Comparison of ENCODE assay signal across 8 cellular contexts in genomic region chr2:230865324-230865765, GRCh38. TPM values are rescaled to one million over a fixed set of nuclear protein-coding genes. Genes with fewer than 3 reads are reported as not detected.
DNase-seq lines count a peak whose midpoint lies in the region; ATAC-seq, FAIRE-seq and TF ChIP-seq lines count a peak whose summit lies in the region.

No MANE protein-coding gene starts in this region.

- H3K27ac ChIP-seq in RWPE2 (ENCODE audit: poor library complexity, severe bottlenecking), result no peak overlapping the region
- H3K27ac ChIP-seq in gastroesophageal sphincter, result peak overlapping the region in 3 of 4 donors; percentile 77 to 85 (median 80)

- DNase-seq in GM12892 (ENCODE audit: insufficient read length), result no peak
- DNase-seq in RWPE2 (ENCODE audit: low spot score), result no peak
- DNase-seq in skeletal muscle cell (ENCODE audit: low read depth), result no peak
- DNase-seq in ACHN, result no peak
- no peak for DNase-seq in SKM-1 treated with dmso at 0.1 percent for 144 hours (lab: John Stamatoyannopoulos, UW; ENCODE audit: unreplicated experiment)
- no peak for DNase-seq in activated effector memory CD4-positive, alpha-beta T cell treated with anti-CD3 and anti-CD28 coated beads, Interleukin-2, amount 50 U/mL, for 16 hours

- in situ Hi-C loops in ACHN (cut with HindIII; ENCODE audit: low pct_ligation_motif_present, low pct_unique_long_range_greater_than_20kb, low sequenced_read_pairs), result no loop called here

- peak; percentile 82 for FAIRE-seq in GM12892 (lab: Jason Lieb, UNC)

- H3K4me3 ChIP-seq in RWPE2 (ENCODE audit: severe bottlenecking) (peak overlapping the region; percentile 81), gastroesophageal sphincter (peak overlapping the region; percentile 54 to 89), skeletal muscle cell (ENCODE audit: low read depth, low read length) (peak overlapping the region; percentile 78)

- no peaks in the 10 kb centered on the region for H3K27me3 ChIP-seq in RWPE2 (ENCODE audit: insufficient read depth, poor library complexity, severe bottlenecking)
- H3K27me3 ChIP-seq in gastroesophageal sphincter, result no peaks in the 10 kb centered on the region

- H3K36me3 ChIP-seq in RWPE2 (ENCODE audit: low read depth), result no peaks in the 10 kb centered on the region
- no peaks in the 10 kb centered on the region for H3K36me3 ChIP-seq in gastroesophageal sphincter

- 0% methylated on average over 5 to 8 of the region's 23 CpGs for WGBS in gastroesophageal sphincter (ENCODE audit: low coverage in 1 of 2), 2 donors

- TF ChIP-seq POLR2A in GM12892 (IDR thresholded peaks at IDR 0.05; ENCODE audit: low read depth, low read length) (no peak), gastroesophageal sphincter (IDR thresholded peaks at IDR 0.05) (no peak)

- no peak for TF ChIP-seq EP300 in gastroesophageal sphincter (IDR thresholded peaks at IDR 0.05)

- ATAC-seq in RWPE2 (ENCODE audit: low read depth), result no peak
- ATAC-seq in gastroesophageal sphincter, result no peak
- no peak for ATAC-seq in HG03045 (IDR thresholded peaks at IDR 0.05; ENCODE audit: unreplicated experiment)

- TF ChIP-seq CTCF in RWPE2 (IDR thresholded peaks at IDR 0.05; ENCODE audit: poor library complexity, severe bottlenecking) (no peak), gastroesophageal sphincter (IDR thresholded peaks at IDR 0.05) (no peak)

- H3K4me1 ChIP-seq in RWPE2 (ENCODE audit: insufficient read depth, poor library complexity, severe bottlenecking) (no peaks in the 10 kb centered on the region), gastroesophageal sphincter (peaks cover 0 to 62% (median 32%) of the 10 kb centered on the region in 3 donors)

- H3K9me3 ChIP-seq in RWPE2 (ENCODE audit: severe bottlenecking), result no peaks in the 10 kb centered on the region
- no peaks in the 10 kb centered on the region for H3K9me3 ChIP-seq in gastroesophageal sphincter

RNA-seq across cellular contexts. Expression of gene ITM2C, which starts 0.6 kb away (rescaled TPM):
- 52.2 TPM for polyA plus RNA-seq in GM12892 (2012; ENCODE audit: missing spikeins)
- 100 to 1,000 TPM in 1 of 4 donors, 10 to 100 TPM in 3; 70.2 to 141 (median 84.0) TPM for total RNA-seq in gastroesophageal sphincter

RNA-seq across cellular contexts. Expression of gene GPR55, which starts 59.7 kb away (rescaled TPM):
- 15.5 TPM for polyA plus RNA-seq in GM12892 (2012; ENCODE audit: missing spikeins)
- total RNA-seq in gastroesophageal sphincter, result under 1 TPM in 2 of 4 donors, not detected in 2; 0.08 to 0.12 TPM
